In genomic region chr12:57822392-57823130, GRCh38 we compare ENCODE assay signal across 14 cellular contexts. TPM values are rescaled to one million over a fixed set of nuclear protein-coding genes. Genes with fewer than 3 reads are reported as not detected.
DNase-seq lines count a peak whose midpoint lies in the region; ATAC-seq and TF ChIP-seq lines count a peak whose summit lies in the region.
"Had no signal": no experiment of that assay in that cellular context is flagged by ENCODE, and none has a peak within 500 bp of the region (broad histone marks: within the 10 kb centered on the region; RNA-seq: fewer than 3 reads in every experiment).

No MANE protein-coding gene starts in this region.

- H3K27me3 ChIP-seq in esophagus squamous epithelium: no peaks in the 10 kb centered on the region
- H3K27me3 ChIP-seq: tibial artery had no signal

- H3K36me3 ChIP-seq in esophagus squamous epithelium: peaks cover 56 to 95% (median 57%) of the 10 kb centered on the region in 3 donors

- TF ChIP-seq CTCF in esophagus squamous epithelium (IDR thresholded peaks at IDR 0.05): no peak

- no peaks in the 10 kb centered on the region for H3K9me3 ChIP-seq in esophagus squamous epithelium
- H3K9me3 ChIP-seq: tibial artery had no signal

- intact Hi-C loops in esophagus squamous epithelium (cut with DNase I): no loop called here

- no peaks in the 10 kb centered on the region for H3K4me1 Mint-ChIP-seq in activated CD8-positive, alpha-beta T cell treated with anti-CD3 and anti-CD28 coated beads, Interleukin-2, amount 10 ng/mL, durations not matched to agents 7 days and 5 days (ENCODE audit: low read depth)
- H3K4me1 Mint-ChIP-seq in stimulated activated effector memory CD8-positive, alpha-beta T cell treated with anti-CD3 and anti-CD28 coated beads, Interleukin-12 subunit alpha, Interleukin-12 subunit beta, amount 100 ng/mL, for 72 hours: peaks cover 5% of the 10 kb centered on the region
- H3K4me1 Mint-ChIP-seq: GM23338 had no signal

- peak overlapping the region in 3 of 4 donors; percentile 0 to 59 (median 9) for H3K27ac ChIP-seq in esophagus squamous epithelium
- H3K27ac ChIP-seq: SK-N-MC, tibial artery had no signal

- no peak overlapping the region for H3K4me3 Mint-ChIP-seq in activated CD8-positive, alpha-beta T cell treated with anti-CD3 and anti-CD28 coated beads, Interleukin-2, amount 10 ng/mL, durations not matched to agents 7 days and 5 days
- H3K4me3 Mint-ChIP-seq in stimulated activated effector memory CD8-positive, alpha-beta T cell treated with anti-CD3 and anti-CD28 coated beads, Interleukin-12 subunit alpha, Interleukin-12 subunit beta, amount 100 ng/mL, for 72 hours: no peak overlapping the region
- H3K4me3 Mint-ChIP-seq: GM23338 had no signal

- H3K9me3 Mint-ChIP-seq in activated CD8-positive, alpha-beta T cell treated with anti-CD3 and anti-CD28 coated beads, Interleukin-2, amount 10 ng/mL, durations not matched to agents 7 days and 5 days (ENCODE audit: insufficient read depth): no peaks in the 10 kb centered on the region
- no peaks in the 10 kb centered on the region for H3K9me3 Mint-ChIP-seq in stimulated activated effector memory CD8-positive, alpha-beta T cell treated with anti-CD3 and anti-CD28 coated beads, Interleukin-12 subunit alpha, Interleukin-12 subunit beta, amount 100 ng/mL, for 72 hours
- H3K9me3 Mint-ChIP-seq: GM23338 had no signal

- no peak for TF ChIP-seq POLR2A in esophagus squamous epithelium (IDR thresholded peaks at IDR 0.05)

- 76 to 82% methylated on average over 9 to 10 of the region's 10 CpGs for WGBS in esophagus squamous epithelium, 2 donors

- CTCF ChIA-PET in activated CD8-positive, alpha-beta T cell treated with anti-CD3 and anti-CD28 coated beads, Interleukin-2, amount 10 ng/mL, durations not matched to agents 7 days and 5 days (lab: Charles Lee): interaction anchor here (1.1 kb wide), 2 partner anchors 40 to 63 kb away, joined by 3 read pairs; partner anchors contain the start of gene TSFM

- H3K4me3 ChIP-seq in esophagus squamous epithelium: no peak overlapping the region
- H3K4me3 ChIP-seq: GM23338, SK-N-MC, tibial artery had no signal

- peaks cover 0 to 58% (median 8%) of the 10 kb centered on the region in 3 donors for H3K4me1 ChIP-seq in esophagus squamous epithelium

- peaks cover 55% of the 10 kb centered on the region for H3K36me3 Mint-ChIP-seq in activated CD8-positive, alpha-beta T cell treated with anti-CD3 and anti-CD28 coated beads, Interleukin-2, amount 10 ng/mL, durations not matched to agents 7 days and 5 days (ENCODE audit: low read depth)
- H3K36me3 Mint-ChIP-seq in stimulated activated effector memory CD8-positive, alpha-beta T cell treated with anti-CD3 and anti-CD28 coated beads, Interleukin-12 subunit alpha, Interleukin-12 subunit beta, amount 100 ng/mL, for 72 hours: peaks cover 81% of the 10 kb centered on the region

- DNase-seq in activated CD8-positive, alpha-beta T cell treated with anti-CD3 and anti-CD28 coated beads, Interleukin-2, amount 10 ng/mL, durations not matched to agents 7 days and 5 days: no peak
- no peak for DNase-seq in esophagus squamous epithelium (lab: John Stamatoyannopoulos, UW)
- no peak for DNase-seq in stimulated activated effector memory CD8-positive, alpha-beta T cell treated with anti-CD3 and anti-CD28 coated beads, Interleukin-12 subunit alpha, Interleukin-12 subunit beta, amount 100 ng/mL, for 72 hours (ENCODE audit: low spot score in 2 of 2)
- DNase-seq in T-helper 1 cell: no peak
- DNase-seq in NCI-H1105 (lab: John Stamatoyannopoulos, UW): no peak
- DNase-seq: GDM1; hippocampal formation; Kasumi-1; NCI-H2029 treated with DMSO at 0.1 percent for 48 hours; NK-92 treated with Interleukin-12 subunit alpha and Interleukin-12 subunit beta, amount 100 ng/mL, for 24 hours; small intestine; tibial artery had no signal

- ATAC-seq in activated CD8-positive, alpha-beta T cell treated with anti-CD3 and anti-CD28 coated beads, Interleukin-2, amount 10 ng/mL, durations not matched to agents 7 days and 5 days: no peak
- ATAC-seq in stimulated activated effector memory CD8-positive, alpha-beta T cell treated with anti-CD3 and anti-CD28 coated beads, Interleukin-12 subunit alpha, Interleukin-12 subunit beta, amount 100 ng/mL, for 72 hours: no peak
- ATAC-seq: GM23338 had no signal

- peak overlapping the region; percentile 46 for H3K27ac Mint-ChIP-seq in activated CD8-positive, alpha-beta T cell treated with anti-CD3 and anti-CD28 coated beads, Interleukin-2, amount 10 ng/mL, durations not matched to agents 7 days and 5 days
- peak overlapping the region; percentile 50 for H3K27ac Mint-ChIP-seq in stimulated activated effector memory CD8-positive, alpha-beta T cell treated with anti-CD3 and anti-CD28 coated beads, Interleukin-12 subunit alpha, Interleukin-12 subunit beta, amount 100 ng/mL, for 72 hours
- H3K27ac Mint-ChIP-seq: GM23338 had no signal

- H3K27me3 Mint-ChIP-seq in activated CD8-positive, alpha-beta T cell treated with anti-CD3 and anti-CD28 coated beads, Interleukin-2, amount 10 ng/mL, durations not matched to agents 7 days and 5 days (ENCODE audit: low read depth): no peaks in the 10 kb centered on the region

- POLR2A ChIA-PET in activated CD8-positive, alpha-beta T cell treated with anti-CD3 and anti-CD28 coated beads, Interleukin-2, amount 10 ng/mL, durations not matched to agents 7 days and 5 days (lab: Charles Lee): no interaction called here

RNA-seq across cellular contexts. Expression of gene AVIL, which starts 4.0 kb away (rescaled TPM):
- 1 to 10 TPM; 2.3 to 2.5 TPM for total RNA-seq in activated CD8-positive, alpha-beta T cell treated with anti-CD3 and anti-CD28 coated beads, Interleukin-2, amount 10 ng/mL, durations not matched to agents 7 days and 5 days
- total RNA-seq in esophagus squamous epithelium: 1 to 10 TPM; 1.9 to 3.4 (median 2.5) TPM

RNA-seq across cellular contexts. Expression of gene CTDSP2, which starts 24.0 kb away (rescaled TPM):
- 100 to 1,000 TPM; 100 to 114 TPM for total RNA-seq in activated CD8-positive, alpha-beta T cell treated with anti-CD3 and anti-CD28 coated beads, Interleukin-2, amount 10 ng/mL, durations not matched to agents 7 days and 5 days
- 100 to 1,000 TPM in 1 of 4 donors, 10 to 100 TPM in 3; 47.1 to 120 (median 71.7) TPM for total RNA-seq in esophagus squamous epithelium

RNA-seq across cellular contexts. Expression of gene TSFM, which starts 40.0 kb away (rescaled TPM):
- 10 to 100 TPM; 35.0 to 35.8 TPM for total RNA-seq in activated CD8-positive, alpha-beta T cell treated with anti-CD3 and anti-CD28 coated beads, Interleukin-2, amount 10 ng/mL, durations not matched to agents 7 days and 5 days
- 10 to 100 TPM; 18.5 to 37.2 (median 24.7) TPM for total RNA-seq in esophagus squamous epithelium

RNA-seq across cellular contexts. Expression of gene EEF1AKMT3, which starts 50.1 kb away (rescaled TPM):
- total RNA-seq in activated CD8-positive, alpha-beta T cell treated with anti-CD3 and anti-CD28 coated beads, Interleukin-2, amount 10 ng/mL, durations not matched to agents 7 days and 5 days: 1 to 10 TPM; 3.1 to 3.2 TPM
- 1 to 10 TPM; 2.6 to 7.6 (median 3.7) TPM for total RNA-seq in esophagus squamous epithelium

RNA-seq across cellular contexts. Expression of gene METTL1, which starts 50.7 kb away (rescaled TPM):
- total RNA-seq in activated CD8-positive, alpha-beta T cell treated with anti-CD3 and anti-CD28 coated beads, Interleukin-2, amount 10 ng/mL, durations not matched to agents 7 days and 5 days: 10 to 100 TPM; 26.3 to 28.8 TPM
- total RNA-seq in esophagus squamous epithelium: 10 to 100 TPM in 3 of 4 donors, 1 to 10 TPM in 1; 6.7 to 16.8 (median 11.8) TPM
